In genomic region chr4:1009647-1010521, GRCh38 we compare ENCODE assay signal across 8 cellular contexts. TPM values are rescaled to one million over a fixed set of nuclear protein-coding genes. Genes with fewer than 3 reads are reported as not detected.
DNase-seq lines count a peak whose midpoint lies in the region; ATAC-seq and TF ChIP-seq lines count a peak whose summit lies in the region.

No MANE protein-coding gene starts in this region.

- peaks cover 7% of the 10 kb centered on the region for H3K27me3 ChIP-seq in CD4-positive, alpha-beta memory T cell (ENCODE audit: insufficient read depth, low read length)
- H3K27me3 ChIP-seq in effector memory CD4-positive, alpha-beta T cell (replicated peaks; ENCODE audit: control insufficient read depth, insufficient read depth, low read length, poor library complexity, severe bottlenecking) = peaks cover 6% of the 10 kb centered on the region
- peaks cover 31 to 38% of the 10 kb centered on the region in 2 experiments for H3K27me3 ChIP-seq in mesenchymal stem cell (ENCODE audit: control insufficient read depth in 1 of 2, insufficient read depth in 1 of 2, low read length in 2 of 2)

- peak overlapping the region; percentile 21 for H4K8ac ChIP-seq in mesenchymal stem cell (ENCODE audit: low read length)

- peaks cover 0 to 8% (median 1%) of the 10 kb centered on the region in 8 donors for H3K9me3 Mint-ChIP-seq in CD4-positive, alpha-beta memory T cell
- H3K9me3 Mint-ChIP-seq in activated CD8-positive, alpha-beta T cell treated with anti-CD3 and anti-CD28 coated beads for 36 hours = peaks cover 2% of the 10 kb centered on the region

- peak overlapping the region; percentile 98 for H3K4me2 ChIP-seq in mesenchymal stem cell (ENCODE audit: low read length, poor library complexity, severe bottlenecking)

- no peak overlapping the region for H2BK5ac ChIP-seq in mesenchymal stem cell (ENCODE audit: low read depth, low read length, poor library complexity, severe bottlenecking)

- peak overlapping the region; percentile 76 for H3K27ac ChIP-seq in CD4-positive, alpha-beta memory T cell (ENCODE audit: low read depth, low read length)
- H3K27ac ChIP-seq in effector memory CD4-positive, alpha-beta T cell (ENCODE audit: insufficient read depth, low read length, poor library complexity, severe bottlenecking) = peak overlapping the region; percentile 76
- no peak overlapping the region for H3K27ac ChIP-seq in mesenchymal stem cell (ENCODE audit: low read length, poor library complexity, severe bottlenecking)

- intact Hi-C loops in CD4-positive, alpha-beta memory T cell (cut with micrococcal nuclease) = loop anchor here (1.0 to 5.0 kb wide), 8 partner anchors 23 to 337 kb away; partner anchors contain the start of genes ATP5ME, CTBP1, DGKQ and GAK
- intact Hi-C loops in activated CD8-positive, alpha-beta T cell treated with anti-CD3 and anti-CD28 coated beads for 36 hours (cut with micrococcal nuclease) = no loop called here

- POLR2A ChIA-PET in CD4-positive, alpha-beta memory T cell (lab: Charles Lee; ENCODE audit: partially characterized antibody) = interaction anchor here (1.0 to 2.5 kb wide), 10 partner anchors 11 to 702 kb away, joined by 3 to 19 read pairs (median 8); partner anchors contain the start of genes ATP5ME, DGKQ, GAK and IDUA
- POLR2A ChIA-PET in activated CD8-positive, alpha-beta T cell treated with anti-CD3 and anti-CD28 coated beads for 36 hours (lab: Charles Lee) = interaction anchor here (0.8 to 1.5 kb wide), 2 partner anchors 23 to 228 kb away, joined by 4 to 6 read pairs; partner anchors contain the start of gene IDUA

- H3K4ac ChIP-seq in mesenchymal stem cell (ENCODE audit: low read depth in 1 of 2, low read length in 2 of 2) = no peak overlapping the region

- no peaks in the 10 kb centered on the region for H3K9me3 ChIP-seq in CD4-positive, alpha-beta memory T cell (ENCODE audit: control insufficient read depth in 1 of 2, low read length in 2 of 2)
- no peaks in the 10 kb centered on the region for H3K9me3 ChIP-seq in effector memory CD4-positive, alpha-beta T cell (ENCODE audit: control insufficient read depth, low read length)
- peaks cover 6% of the 10 kb centered on the region for H3K9me3 ChIP-seq in mesenchymal stem cell (ENCODE audit: control insufficient read depth, low read length)

- H3K4me3 ChIP-seq in CD4-positive, alpha-beta memory T cell (ENCODE audit: low read length in 2 of 2) = peak overlapping the region; percentile 52 to 75
- peak overlapping the region; percentile 66 for H3K4me3 ChIP-seq in NB4 (ENCODE audit: low read depth, low read length)
- H3K4me3 ChIP-seq in effector memory CD4-positive, alpha-beta T cell (ENCODE audit: insufficient read depth, low read depth, low read length, poor library complexity, severe bottlenecking) = peak overlapping the region; percentile 78
- H3K4me3 ChIP-seq in mesenchymal stem cell (ENCODE audit: insufficient read depth in 1 of 2, low read depth in 1 of 2, low read length in 2 of 2) = peak overlapping the region; percentile 60 to 75

- CTCF ChIA-PET in CD4-positive, alpha-beta memory T cell (lab: Charles Lee; ENCODE audit: partially characterized antibody) = no interaction called here
- CTCF ChIA-PET in activated CD8-positive, alpha-beta T cell treated with anti-CD3 and anti-CD28 coated beads for 36 hours (lab: Charles Lee) = interaction anchor here (0.6 to 1.3 kb wide), 6 partner anchors 22 to 326 kb away, joined by 3 read pairs; partner anchors contain the start of genes GAK and TMEM175

- no peak overlapping the region for H3K23ac ChIP-seq in mesenchymal stem cell (ENCODE audit: low read length in 2 of 2)

- peak overlapping the region in 1 of 2 experiments; percentile 64 for H3K14ac ChIP-seq in mesenchymal stem cell (ENCODE audit: low read length in 2 of 2)

- peak overlapping the region; percentile 85 to 94 (median 90) for H3K4me3 Mint-ChIP-seq in CD4-positive, alpha-beta memory T cell
- peak overlapping the region; percentile 63 for H3K4me3 Mint-ChIP-seq in activated CD8-positive, alpha-beta T cell treated with anti-CD3 and anti-CD28 coated beads for 36 hours

- H4K91ac ChIP-seq in mesenchymal stem cell (ENCODE audit: low read length) = peak overlapping the region; percentile 0

- peaks cover 22% of the 10 kb centered on the region for H3K79me1 ChIP-seq in mesenchymal stem cell (replicated peaks; ENCODE audit: low read length, poor library complexity, severe bottlenecking)

- H2AFZ ChIP-seq in mesenchymal stem cell (ENCODE audit: low read depth, low read length) = peak overlapping the region; percentile 88

- peak overlapping the region in 1 of 2 experiments; percentile 81 for H3K18ac ChIP-seq in mesenchymal stem cell (ENCODE audit: low read depth in 1 of 2, low read length in 2 of 2)

- peak; percentile 36 for ATAC-seq in GM21529 (IDR thresholded peaks at IDR 0.05; ENCODE audit: unreplicated experiment)
- peak; percentile 62 for ATAC-seq in activated CD8-positive, alpha-beta T cell treated with anti-CD3 and anti-CD28 coated beads for 36 hours

- peak overlapping the region; percentile 94 to 98 (median 97) for H3K27ac Mint-ChIP-seq in CD4-positive, alpha-beta memory T cell
- peak overlapping the region; percentile 65 for H3K27ac Mint-ChIP-seq in activated CD8-positive, alpha-beta T cell treated with anti-CD3 and anti-CD28 coated beads for 36 hours

- H2AK5ac ChIP-seq in mesenchymal stem cell (ENCODE audit: low read length, severe bottlenecking) = no peak overlapping the region

- peak overlapping the region; percentile 67 to 88 for H2BK12ac ChIP-seq in mesenchymal stem cell (ENCODE audit: low read length in 2 of 2)

- H3K4me1 Mint-ChIP-seq in CD4-positive, alpha-beta memory T cell = peaks cover 6 to 17% (median 13%) of the 10 kb centered on the region in 4 donors
- peaks cover 8% of the 10 kb centered on the region for H3K4me1 Mint-ChIP-seq in activated CD8-positive, alpha-beta T cell treated with anti-CD3 and anti-CD28 coated beads for 36 hours (ENCODE audit: low read depth)

- H2BK120ac ChIP-seq in mesenchymal stem cell (ENCODE audit: low read depth, low read length) = no peak overlapping the region

- TF ChIP-seq POLR2A in NB4 (IDR thresholded peaks at IDR 0.05; ENCODE audit: extremely low read depth, insufficient read length) = peak; percentile 74

- peak; percentile 60 to 77 (median 66) for DNase-seq in CD4-positive, alpha-beta memory T cell
- DNase-seq in NB4 (ENCODE audit: low read depth) (peak; percentile 77), mesenchymal stem cell (peak; percentile 53), cortex of kidney (lab: John Stamatoyannopoulos, UW) (no peak)
- DNase-seq in activated CD8-positive, alpha-beta T cell treated with anti-CD3 and anti-CD28 coated beads for 36 hours = peak; percentile 72
- peak; percentile 54 to 71 (median 68) for DNase-seq in effector memory CD4-positive, alpha-beta T cell
- DNase-seq in stimulated activated CD8-positive, alpha-beta memory T cell treated with anti-CD3 and anti-CD28 coated beads, Interleukin-12 subunit alpha, Interleukin-12 subunit beta, amount 100 ng/mL, for 24 hours (ENCODE audit: extremely low read depth) = peak; percentile 55

- TF ChIP-seq CTCF in NB4 (IDR thresholded peaks at IDR 0.05; ENCODE audit: low read depth, low read length) = no peak
- peak; percentile 50 for TF ChIP-seq CTCF in activated CD8-positive, alpha-beta T cell treated with anti-CD3 and anti-CD28 coated beads for 36 hours (IDR thresholded peaks at IDR 0.05)

- H3K36me3 ChIP-seq in CD4-positive, alpha-beta memory T cell (ENCODE audit: insufficient read depth, low read length) = no peaks in the 10 kb centered on the region
- H3K36me3 ChIP-seq in effector memory CD4-positive, alpha-beta T cell (ENCODE audit: control insufficient read depth, insufficient read depth, low read length) = no peaks in the 10 kb centered on the region
- H3K36me3 ChIP-seq in mesenchymal stem cell (ENCODE audit: control insufficient read depth in 1 of 2, insufficient read depth in 2 of 2, low read depth in 1 of 2, low read length in 2 of 2) = peaks cover 3 to 26% of the 10 kb centered on the region in 2 experiments

- H3K9ac ChIP-seq in mesenchymal stem cell (ENCODE audit: low read length) = no peak overlapping the region

- 2% methylated on average over 59 of the region's 107 CpGs for WGBS in mesenchymal stem cell

- peaks cover 16 to 27% of the 10 kb centered on the region in 2 donors for H3K27me3 Mint-ChIP-seq in CD4-positive, alpha-beta memory T cell
- H3K27me3 Mint-ChIP-seq in activated CD8-positive, alpha-beta T cell treated with anti-CD3 and anti-CD28 coated beads for 36 hours = peaks cover 31% of the 10 kb centered on the region

- H3K36me3 Mint-ChIP-seq in CD4-positive, alpha-beta memory T cell = peaks cover 0 to 4% of the 10 kb centered on the region in 2 donors
- H3K36me3 Mint-ChIP-seq in activated CD8-positive, alpha-beta T cell treated with anti-CD3 and anti-CD28 coated beads for 36 hours (ENCODE audit: low read depth) = peaks cover 4% of the 10 kb centered on the region

- peak overlapping the region; percentile 46 for H2BK15ac ChIP-seq in mesenchymal stem cell (ENCODE audit: low read depth, poor library complexity, severe bottlenecking)

- peaks cover 25% of the 10 kb centered on the region for H3K4me1 ChIP-seq in CD4-positive, alpha-beta memory T cell (ENCODE audit: insufficient read depth, low read length)
- peaks cover 19% of the 10 kb centered on the region for H3K4me1 ChIP-seq in effector memory CD4-positive, alpha-beta T cell (ENCODE audit: control insufficient read depth, insufficient read depth, low read length, poor library complexity, severe bottlenecking)
- peaks cover 45% of the 10 kb centered on the region for H3K4me1 ChIP-seq in mesenchymal stem cell (ENCODE audit: control insufficient read depth, insufficient read depth, low read depth, low read length)

RNA-seq across cellular contexts. Expression of gene FGFRL1, which starts 1.5 kb away (rescaled TPM):
- 10 to 100 TPM; 22.4 TPM for total RNA-seq in CD4-positive, alpha-beta memory T cell
- polyA plus RNA-seq in CD4-positive, alpha-beta memory T cell = 1 to 10 TPM in 1 of 2 donors, under 1 TPM in 1; 0.64 to 2.3 TPM
- total RNA-seq in activated CD8-positive, alpha-beta T cell treated with anti-CD3 and anti-CD28 coated beads for 36 hours = 10 to 100 TPM; 16.2 to 18.0 TPM
- polyA plus RNA-seq in mesenchymal stem cell (2013, experiment 1 of 2) = 23.4 TPM
- polyA plus RNA-seq in mesenchymal stem cell (2013, experiment 2 of 2) = 23.1 TPM

RNA-seq across cellular contexts. Expression of gene SLC26A1, which starts 16.7 kb away (rescaled TPM):
- 1 to 10 TPM in 1 of 2 experiments, under 1 TPM in 1; 0.55 to 1.6 TPM for total RNA-seq in CD4-positive, alpha-beta memory T cell
- 1 to 10 TPM in 1 of 2 donors, under 1 TPM in 1; 0.59 to 1.0 TPM for polyA plus RNA-seq in CD4-positive, alpha-beta memory T cell
- under 1 TPM in 1 of 2 experiments, not detected in 1; 0.27 TPM for total RNA-seq in activated CD8-positive, alpha-beta T cell treated with anti-CD3 and anti-CD28 coated beads for 36 hours
- polyA plus RNA-seq in mesenchymal stem cell (2013, experiment 1 of 2) = 0.15 TPM
- 0.26 TPM for polyA plus RNA-seq in mesenchymal stem cell (2013, experiment 2 of 2)

RNA-seq across cellular contexts. Expression of gene IDUA, which starts 23.0 kb away (rescaled TPM):
- total RNA-seq in CD4-positive, alpha-beta memory T cell = 10 to 100 TPM; 63.0 to 64.1 TPM
- 10 to 100 TPM in 1 of 2 donors, 1 to 10 TPM in 1; 5.0 to 14.4 TPM for polyA plus RNA-seq in CD4-positive, alpha-beta memory T cell
- 1 to 10 TPM; 4.8 to 5.4 TPM for total RNA-seq in activated CD8-positive, alpha-beta T cell treated with anti-CD3 and anti-CD28 coated beads for 36 hours
- 14.5 TPM for polyA plus RNA-seq in mesenchymal stem cell (2013, experiment 1 of 2)
- 13.8 TPM for polyA plus RNA-seq in mesenchymal stem cell (2013, experiment 2 of 2)

RNA-seq across cellular contexts. Expression of gene DGKQ, which starts 36.5 kb away (rescaled TPM):
- 10 to 100 TPM; 25.9 to 29.6 TPM for total RNA-seq in CD4-positive, alpha-beta memory T cell
- 10 to 100 TPM in 1 of 2 donors, 1 to 10 TPM in 1; 1.9 to 10.6 TPM for polyA plus RNA-seq in CD4-positive, alpha-beta memory T cell
- 10 to 100 TPM; 14.3 to 16.7 TPM for total RNA-seq in activated CD8-positive, alpha-beta T cell treated with anti-CD3 and anti-CD28 coated beads for 36 hours
- 5.2 TPM for polyA plus RNA-seq in mesenchymal stem cell (2013, experiment 1 of 2)
- polyA plus RNA-seq in mesenchymal stem cell (2013, experiment 2 of 2) = 5.1 TPM

Comparison
In these comparisons a context has a peak if more than half of its experiments do, and no peak if none do; other contexts are left out.
1. RNA of gene IDUA, which starts 23.0 kb away (total RNA-seq): 63.0 to 64.1 TPM in CD4-positive, alpha-beta memory T cell; 4.8 to 5.4 TPM in activated CD8-positive, alpha-beta T cell treated with anti-CD3 and anti-CD28 coated beads for 36 hours; every median in the first group is over 4 times any median in the second.
2. Peak in every context shown above with its lines, with median percentiles within 50 percentile points of each other: H3K4me3 ChIP-seq.